Comparison of ENCODE assay signal across 19 cellular contexts in genomic region chr19:16037424-16038195, GRCh38.
"Had no signal": no experiment of that assay in that cellular context is flagged by ENCODE, and none has a peak within 500 bp of the region (broad histone marks: within the 10 kb centered on the region; RNA-seq: fewer than 3 reads in every experiment).

No MANE protein-coding gene starts in this region.

- H3K36me3 ChIP-seq: colonic mucosa, left ventricle myocardium inferior, sigmoid colon, thyroid gland, upper lobe of left lung, uterus had no signal

- H3K4me1 Mint-ChIP-seq: nephron had no signal

- H3K4me3 ChIP-seq: colonic mucosa, hepatocyte, left ventricle myocardium inferior, lung, psoas muscle, sigmoid colon, skin epidermis, thyroid gland, upper lobe of left lung, uterus had no signal

- DNase-seq: colonic mucosa; dermis blood vessel endothelial cell; erythroblast; foreskin keratinocyte; kidney; left cardiac atrium; left ventricle myocardium inferior; mesenchymal stem cell; naive B cell; psoas muscle; stimulated activated naive CD4-positive, alpha-beta T cell treated with Interleukin-2 at 50 U/mL for 16 hours; thyroid gland; upper lobe of left lung; uterus had no signal

- H3K27me3 ChIP-seq: colonic mucosa, hepatocyte, sigmoid colon, thyroid gland, upper lobe of left lung, uterus had no signal

- ATAC-seq: foreskin keratinocyte, left cardiac atrium, psoas muscle had no signal

- H3K9me3 ChIP-seq: colonic mucosa, left ventricle myocardium inferior, psoas muscle, sigmoid colon, thyroid gland, upper lobe of left lung, uterus had no signal

- H3K27ac ChIP-seq: colonic mucosa, foreskin keratinocyte, hepatocyte, left ventricle myocardium inferior, psoas muscle, sigmoid colon, skin epidermis, thyroid gland, upper lobe of left lung, uterus had no signal

- H3K36me3 Mint-ChIP-seq: naive B cell had no signal

- H3K27ac Mint-ChIP-seq: nephron had no signal

- H3K4me1 ChIP-seq: foreskin keratinocyte, psoas muscle, thyroid gland, uterus had no signal

- H3K4me3 Mint-ChIP-seq: nephron had no signal

- H3K9me3 Mint-ChIP-seq: naive B cell, nephron had no signal
